15 cellular contexts compared by ENCODE assay signal in the genomic region with DNA sequence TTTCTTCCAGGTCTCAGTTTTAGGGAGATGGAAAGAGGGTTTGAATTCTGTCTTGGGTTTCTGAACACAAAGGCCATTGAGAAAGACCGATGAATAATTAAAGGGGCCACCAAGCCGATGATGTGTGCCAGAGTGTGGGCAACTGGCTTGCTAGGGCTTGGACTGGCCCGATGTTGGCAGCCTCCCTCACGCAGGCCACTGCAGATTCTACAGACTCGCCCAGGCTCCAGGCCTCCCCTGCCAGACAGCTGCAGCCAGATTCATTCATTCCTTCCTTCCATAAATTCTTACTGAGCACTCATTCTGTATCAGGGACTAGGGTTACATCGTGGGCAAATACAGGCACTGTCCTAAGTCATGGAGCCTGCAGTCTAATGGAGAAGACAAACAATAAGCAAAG. TPM values are rescaled to one million over a fixed set of nuclear protein-coding genes. Genes with fewer than 3 reads are reported as not detected.
DNase-seq lines count a peak whose midpoint lies in the region; ATAC-seq and TF ChIP-seq lines count a peak whose summit lies in the region.
"Had no signal": no experiment of that assay in that cellular context is flagged by ENCODE, and none has a peak within 500 bp of the region (broad histone marks: within the 10 kb centered on the region; RNA-seq: fewer than 3 reads in every experiment).

No MANE protein-coding gene starts in this region.

- no peak overlapping the region for H2BK12ac ChIP-seq in trophoblast cell (ENCODE audit: low read length)

- H4K12ac ChIP-seq in trophoblast cell (ENCODE audit: low read depth, low read length), result no peak overlapping the region

- peak overlapping the region; percentile 67 to 73 for H3K27ac Mint-ChIP-seq in T-cell
- H3K27ac Mint-ChIP-seq: activated CD8-positive, alpha-beta memory T cell treated with anti-CD3 and anti-CD28 coated beads, Interleukin-2, amount 10 ng/mL, durations not matched to agents 7 days and 5 days; stimulated activated naive B cell treated with anti-CD40 and anti-IgM and Interleukin-4, amounts not matched to agents 10 μg/mL and 1 μg/mL and 100 μg/mL, for 72 hours had no signal

- peaks cover 26% of the 10 kb centered on the region for H3K79me1 ChIP-seq in trophoblast cell (ENCODE audit: low read length)

- H3K23ac ChIP-seq in trophoblast cell (ENCODE audit: low read length), result no peak overlapping the region

- no peak overlapping the region for H3K4me3 ChIP-seq in BLaER1
- H3K4me3 ChIP-seq in esophagus (ENCODE audit: low read depth in 1 of 2, low read length in 2 of 2), result no peak overlapping the region
- H3K4me3 ChIP-seq in trophoblast cell (ENCODE audit: low read depth, low read length), result no peak overlapping the region

- H3K36me3 ChIP-seq in BLaER1 (peaks cover 15% of the 10 kb centered on the region; the same call in 1 of the 2 replicates), esophagus (ENCODE audit: control insufficient read depth in 2 of 2, insufficient read depth in 2 of 2, low read length in 1 of 2) (no peaks in the 10 kb centered on the region), trophoblast cell (ENCODE audit: control insufficient read depth in 1 of 2, insufficient read depth in 2 of 2, low read length in 2 of 2) (peaks cover 8 to 27% of the 10 kb centered on the region in 2 experiments)

- no peaks in the 10 kb centered on the region for H3K9me3 ChIP-seq in BLaER1
- H3K9me3 ChIP-seq in esophagus (ENCODE audit: control insufficient read depth in 2 of 2, insufficient read depth in 1 of 2, low read depth in 1 of 2, low read length in 1 of 2), result no peaks in the 10 kb centered on the region
- no peaks in the 10 kb centered on the region for H3K9me3 ChIP-seq in trophoblast cell (ENCODE audit: insufficient read depth, low read depth, low read length)

- H4K20me1 ChIP-seq in BLaER1, result peaks cover 29% of the 10 kb centered on the region; the same call in 1 of the 2 replicates

- intact Hi-C loops in sciatic nerve (cut with DNase I), result no loop called here

- no peak overlapping the region for H2AFZ ChIP-seq in trophoblast cell (ENCODE audit: insufficient read depth, low read length, poor library complexity)

- H2AK5ac ChIP-seq in trophoblast cell (ENCODE audit: low read length), result no peak overlapping the region

- H3K79me2 ChIP-seq in trophoblast cell (ENCODE audit: control insufficient read depth, insufficient read depth, low read length, poor library complexity), result peaks cover 52% of the 10 kb centered on the region

- ATAC-seq in T-cell (replicated peaks in 1 of 4), result no peak
- no peak for ATAC-seq in sciatic nerve
- ATAC-seq: activated CD8-positive, alpha-beta memory T cell treated with anti-CD3 and anti-CD28 coated beads, Interleukin-2, amount 10 ng/mL, durations not matched to agents 7 days and 5 days; stimulated activated naive B cell treated with anti-CD40 and anti-IgM and Interleukin-4, amounts not matched to agents 10 μg/mL and 1 μg/mL and 100 μg/mL, for 72 hours had no signal

- no peaks in the 10 kb centered on the region for H3K9me3 Mint-ChIP-seq in T-cell
- H3K9me3 Mint-ChIP-seq: stimulated activated naive B cell treated with anti-CD40 and anti-IgM and Interleukin-4, amounts not matched to agents 10 μg/mL and 1 μg/mL and 100 μg/mL, for 72 hours had no signal

- H3K27me3 ChIP-seq in BLaER1 (no peaks in the 10 kb centered on the region), esophagus (ENCODE audit: control insufficient read depth in 1 of 2, insufficient read depth in 2 of 2, low read length in 2 of 2) (no peaks in the 10 kb centered on the region), trophoblast cell (ENCODE audit: insufficient read depth, low read length) (no peaks in the 10 kb centered on the region)

- H4K91ac ChIP-seq in trophoblast cell (ENCODE audit: low read depth, low read length), result no peak overlapping the region

- peak overlapping the region in 1 of 3 donors; percentile 74 for H3K4me3 Mint-ChIP-seq in T-cell
- H3K4me3 Mint-ChIP-seq: activated CD8-positive, alpha-beta memory T cell treated with anti-CD3 and anti-CD28 coated beads, Interleukin-2, amount 10 ng/mL, durations not matched to agents 7 days and 5 days; stimulated activated naive B cell treated with anti-CD40 and anti-IgM and Interleukin-4, amounts not matched to agents 10 μg/mL and 1 μg/mL and 100 μg/mL, for 72 hours had no signal

- peaks cover 89 to 95% (median 93%) of the 10 kb centered on the region in 3 donors for H3K4me1 Mint-ChIP-seq in T-cell
- H3K4me1 Mint-ChIP-seq: activated CD8-positive, alpha-beta memory T cell treated with anti-CD3 and anti-CD28 coated beads, Interleukin-2, amount 10 ng/mL, durations not matched to agents 7 days and 5 days had no signal

- no peaks in the 10 kb centered on the region for H3K36me3 Mint-ChIP-seq in T-cell
- H3K36me3 Mint-ChIP-seq: activated CD8-positive, alpha-beta memory T cell treated with anti-CD3 and anti-CD28 coated beads, Interleukin-2, amount 10 ng/mL, durations not matched to agents 7 days and 5 days; stimulated activated naive B cell treated with anti-CD40 and anti-IgM and Interleukin-4, amounts not matched to agents 10 μg/mL and 1 μg/mL and 100 μg/mL, for 72 hours had no signal

- DNase-seq in T-cell (no peak), trophoblast cell (no peak), HEK293T (ENCODE audit: extremely low spot score) (no peak), sciatic nerve (ENCODE audit: low spot score) (no peak), NCI-H446 treated with DMSO at 0.1 percent for 48 hours (lab: John Stamatoyannopoulos, UW) (no peak)
- no peak for DNase-seq in NK-92 treated with Interleukin-12 subunit alpha and Interleukin-12 subunit beta, amount 100 ng/mL, for 24 hours (lab: John Stamatoyannopoulos, UW)
- DNase-seq: activated CD8-positive, alpha-beta memory T cell treated with anti-CD3 and anti-CD28 coated beads, Interleukin-2, amount 10 ng/mL, durations not matched to agents 7 days and 5 days; COR-L47; kidney glomerular epithelial cell; NCI-H187 treated with DMSO at 0.1 percent for 48 hours; NCI-H774; stimulated activated CD4-positive, alpha-beta T cell treated with anti-CD3 and anti-CD28 coated beads, Interleukin-1b, Interleukin-23, amount 100 ng/mL, for 48 hours; stimulated activated naive B cell treated with anti-CD40 and anti-IgM and Interleukin-4, amounts not matched to agents 10 μg/mL and 1 μg/mL and 100 μg/mL, for 72 hours had no signal

- peak overlapping the region; percentile 34 for H2BK5ac ChIP-seq in trophoblast cell (ENCODE audit: low read depth, low read length, poor library complexity)

- CTCF ChIA-PET in T-cell (lab: Charles Lee), result no interaction called here
- CTCF ChIA-PET in HEK293T (lab: Yijun Ruan, JAX), result no interaction called here

- H3K18ac ChIP-seq in trophoblast cell (ENCODE audit: low read length), result no peak overlapping the region

- H4K8ac ChIP-seq in trophoblast cell (ENCODE audit: low read depth, low read length), result no peak overlapping the region

- 0 out of 2 replicates have a peak overlapping the region, but pooled peaks have one; percentile 42 for H3K27ac ChIP-seq in BLaER1
- peak overlapping the region; percentile 11 to 90 for H3K27ac ChIP-seq in esophagus (ENCODE audit: low read depth in 2 of 2, low read length in 1 of 2)
- H3K27ac ChIP-seq in trophoblast cell (ENCODE audit: low read depth, low read length), result peak overlapping the region; percentile 64

- H3K4me1 ChIP-seq in BLaER1 (peaks cover 93% of the 10 kb centered on the region), esophagus (ENCODE audit: control insufficient read depth in 2 of 2, insufficient read depth in 2 of 2, low read length in 1 of 2) (peaks cover 13 to 51% of the 10 kb centered on the region in 2 donors), trophoblast cell (ENCODE audit: control insufficient read depth in 1 of 2, insufficient read depth in 2 of 2, low read length in 2 of 2) (peaks cover 65 to 79% of the 10 kb centered on the region in 2 experiments)

- no peaks in the 10 kb centered on the region for H3K27me3 Mint-ChIP-seq in T-cell
- H3K27me3 Mint-ChIP-seq: activated CD8-positive, alpha-beta memory T cell treated with anti-CD3 and anti-CD28 coated beads, Interleukin-2, amount 10 ng/mL, durations not matched to agents 7 days and 5 days had no signal

- H3K4me2 ChIP-seq in BLaER1 (peak overlapping the region; percentile 95; the same call in 1 of the 2 replicates), trophoblast cell (ENCODE audit: low read length) (no peak overlapping the region)

- WGBS in esophagus, 2 donors, result 43 to 74% methylated on average over 6 of the region's 6 CpGs
- WGBS in trophoblast cell (ENCODE audit: extremely low coverage, insufficient coverage, insufficient read length), result no CpG with 5 or more reads among the region's 6 CpGs

- H3K9ac ChIP-seq in BLaER1, result no peak overlapping the region
- no peak overlapping the region for H3K9ac ChIP-seq in trophoblast cell (ENCODE audit: low read length)

- H3K4ac ChIP-seq in trophoblast cell (ENCODE audit: low read depth, low read length), result peak overlapping the region; percentile 66

- POLR2A ChIA-PET in T-cell (lab: Charles Lee) (no interaction called here), HEK293T (lab: Yijun Ruan, JAX) (no interaction called here)

- no peak overlapping the region for H3K14ac ChIP-seq in trophoblast cell (ENCODE audit: low read length)

- H2BK120ac ChIP-seq in trophoblast cell (ENCODE audit: insufficient read depth, low read length, poor library complexity), result no peak overlapping the region

TF ChIP-seq in HEK293T, 16 proteins besides CTCF, POLR2A, EP300 and RAD21:
- TF ChIP-seq FOXA1 (IDR thresholded peaks at IDR 0.05) (no peak), SUZ12 (IDR thresholded peaks at IDR 0.05) (no peak), CTBP1 (IDR thresholded peaks at IDR 0.05; ENCODE audit: borderline replicate concordance) (no peak)

RNA-seq across cellular contexts. Expression of a gene that starts 34.9 kb away (rescaled TPM):
- 100 to 1,000 TPM in 4 of 5 donors, 10 to 100 TPM in 1; 84.8 to 219 (median 122) TPM for total RNA-seq in T-cell
- 10 to 100 TPM; 37.4 to 98.2 TPM for polyA plus RNA-seq in esophagus
- polyA plus RNA-seq in trophoblast cell (2013), result 427 and 440 TPM in 2 replicates
- 216 TPM for total RNA-seq in sciatic nerve
